Comparison of ENCODE assay signal across 10 cellular contexts in the genomic region with DNA sequence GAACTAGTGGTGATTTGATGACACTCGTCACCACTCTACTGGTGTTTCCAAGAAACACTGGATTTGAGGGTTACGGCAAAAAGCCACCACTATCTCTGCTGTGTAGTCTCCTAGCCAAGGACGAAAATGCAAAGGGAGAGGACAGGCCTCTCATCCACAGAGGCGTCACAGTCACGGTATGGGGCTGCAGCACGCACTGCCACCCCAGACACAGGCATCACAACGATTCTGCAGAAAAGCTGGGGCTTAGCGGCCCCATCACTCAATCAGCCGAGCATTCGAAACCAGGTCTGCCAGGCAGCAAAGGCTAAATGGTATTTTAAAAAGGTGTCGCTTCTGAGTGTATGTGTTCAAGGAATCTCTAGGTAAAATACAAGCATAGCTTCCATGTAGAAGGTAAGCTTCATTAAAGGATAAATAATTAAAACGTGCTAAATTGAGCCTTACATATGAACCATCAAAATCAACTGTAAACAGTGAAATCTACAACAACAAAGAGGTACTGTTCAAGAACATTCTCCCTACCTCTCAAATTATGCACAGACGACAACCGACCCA. TPM values are rescaled to one million over a fixed set of nuclear protein-coding genes. Genes with fewer than 3 reads are reported as not detected.
DNase-seq lines count a peak whose midpoint lies in the region; ATAC-seq and TF ChIP-seq lines count a peak whose summit lies in the region.
"Had no signal": no experiment of that assay in that cellular context is flagged by ENCODE, and none has a peak within 500 bp of the region (broad histone marks: within the 10 kb centered on the region; RNA-seq: fewer than 3 reads in every experiment).

No MANE protein-coding gene starts in this region.

- 70 to 78% (median 74%) methylated on average over 14 of the region's 14 CpGs for WGBS in spleen, 5 donors

- DNase-seq in NCI-H82 (lab: John Stamatoyannopoulos, UW) (peak; percentile 37), NCI-H82 treated with DMSO at 0.1 percent for 48 hours (lab: John Stamatoyannopoulos, UW; ENCODE audit: unreplicated experiment) (no peak), kidney tubule cell (ENCODE audit: low spot score) (peak; percentile 35), spleen (peak; percentile 20)
- DNase-seq in activated naive CD8-positive, alpha-beta T cell treated with anti-CD3 and anti-CD28 coated beads, Interleukin-2, amount 50 U/mL, for 24 hours = no peak
- DNase-seq in activated CD4-positive, alpha-beta T cell treated with anti-CD3 and anti-CD28 coated beads, Interleukin-2, amount 10 ng/mL, durations not matched to agents 24 days and 14 days = no peak
- DNase-seq: NCI-H2171 had no signal

- H3K27me3 ChIP-seq in spleen (replicated peaks in 1 of 7) = peaks cover 0 to 100% (median 92%) of the 10 kb centered on the region in 7 donors

- H3K9me3 ChIP-seq in spleen = peaks cover 0 to 3% (median 0%) of the 10 kb centered on the region in 8 donors

- no peak overlapping the region for H3K4me3 ChIP-seq in spleen

- H3K4me1 ChIP-seq in spleen = peaks cover 31 to 69% (median 49%) of the 10 kb centered on the region in 6 donors

- no peak for TF ChIP-seq POLR2A in spleen (IDR thresholded peaks at IDR 0.05)

- TF ChIP-seq CTCF in spleen (IDR thresholded peaks at IDR 0.05 in 8 of 11, conservative IDR thresholded peaks at IDR 0.05 in 3 of 11) = no peak

- H3K27me3 Mint-ChIP-seq in activated naive CD8-positive, alpha-beta T cell treated with anti-CD3 and anti-CD28 coated beads, Interleukin-2, amount 50 U/mL, for 24 hours = peaks cover 79% of the 10 kb centered on the region
- H3K27me3 Mint-ChIP-seq in activated CD4-positive, alpha-beta T cell treated with anti-CD3 and anti-CD28 coated beads, Interleukin-2, amount 10 ng/mL, durations not matched to agents 24 days and 14 days = peaks cover 81% of the 10 kb centered on the region

- H3K36me3 ChIP-seq in spleen = no peaks in the 10 kb centered on the region

- peaks cover 27% of the 10 kb centered on the region for H3K4me1 Mint-ChIP-seq in activated naive CD8-positive, alpha-beta T cell treated with anti-CD3 and anti-CD28 coated beads, Interleukin-2, amount 50 U/mL, for 24 hours
- peaks cover 22% of the 10 kb centered on the region for H3K4me1 Mint-ChIP-seq in activated CD4-positive, alpha-beta T cell treated with anti-CD3 and anti-CD28 coated beads, Interleukin-2, amount 10 ng/mL, durations not matched to agents 24 days and 14 days

- intact Hi-C loops in spleen (cut with DNase I; ENCODE audit: low total_unique reads) = no loop called here
- intact Hi-C loops in activated CD4-positive, alpha-beta T cell treated with anti-CD3 and anti-CD28 coated beads, Interleukin-2, amount 10 ng/mL, durations not matched to agents 24 days and 14 days (cut with micrococcal nuclease) = loop anchor here (10.0 kb wide), 1 partner anchor 481 kb away; no protein-coding TSS in a partner anchor

- ATAC-seq in activated naive CD8-positive, alpha-beta T cell treated with anti-CD3 and anti-CD28 coated beads, Interleukin-2, amount 50 U/mL, for 24 hours = no peak
- ATAC-seq in HG02610 (IDR thresholded peaks at IDR 0.05; ENCODE audit: unreplicated experiment) (no peak), GM18873 (IDR thresholded peaks at IDR 0.05; ENCODE audit: low FRiP score, unreplicated experiment) (no peak)

- H3K27ac Mint-ChIP-seq in activated naive CD8-positive, alpha-beta T cell treated with anti-CD3 and anti-CD28 coated beads, Interleukin-2, amount 50 U/mL, for 24 hours = no peak overlapping the region
- H3K27ac Mint-ChIP-seq in activated CD4-positive, alpha-beta T cell treated with anti-CD3 and anti-CD28 coated beads, Interleukin-2, amount 10 ng/mL, durations not matched to agents 24 days and 14 days = no peak overlapping the region

- peak overlapping the region; percentile 36 for H3K4me3 Mint-ChIP-seq in activated naive CD8-positive, alpha-beta T cell treated with anti-CD3 and anti-CD28 coated beads, Interleukin-2, amount 50 U/mL, for 24 hours
- H3K4me3 Mint-ChIP-seq in activated CD4-positive, alpha-beta T cell treated with anti-CD3 and anti-CD28 coated beads, Interleukin-2, amount 10 ng/mL, durations not matched to agents 24 days and 14 days = no peak overlapping the region

- H3K36me3 Mint-ChIP-seq in activated naive CD8-positive, alpha-beta T cell treated with anti-CD3 and anti-CD28 coated beads, Interleukin-2, amount 50 U/mL, for 24 hours (ENCODE audit: low read depth) = peaks cover 3% of the 10 kb centered on the region
- H3K36me3 Mint-ChIP-seq in activated CD4-positive, alpha-beta T cell treated with anti-CD3 and anti-CD28 coated beads, Interleukin-2, amount 10 ng/mL, durations not matched to agents 24 days and 14 days (ENCODE audit: low read depth) = peaks cover 6% of the 10 kb centered on the region

- H3K27ac ChIP-seq in spleen = no peak overlapping the region

- H3K9me3 Mint-ChIP-seq in activated naive CD8-positive, alpha-beta T cell treated with anti-CD3 and anti-CD28 coated beads, Interleukin-2, amount 50 U/mL, for 24 hours = no peaks in the 10 kb centered on the region
- H3K9me3 Mint-ChIP-seq in activated CD4-positive, alpha-beta T cell treated with anti-CD3 and anti-CD28 coated beads, Interleukin-2, amount 10 ng/mL, durations not matched to agents 24 days and 14 days = no peaks in the 10 kb centered on the region

RNA-seq across cellular contexts. Expression of a gene that starts 1.4 kb away (rescaled TPM):
- not detected for total RNA-seq in spleen
- under 1 TPM; 0.02 to 0.06 (median 0.06) TPM for polyA plus RNA-seq in spleen
- total RNA-seq in activated CD4-positive, alpha-beta T cell treated with anti-CD3 and anti-CD28 coated beads, Interleukin-2, amount 10 ng/mL, durations not matched to agents 24 days and 14 days = not detected in 2 replicates
- polyA plus RNA-seq: fibroblast of lung had no signal

Comparison
In these comparisons a context has a peak if more than half of its experiments do, and no peak if none do; other contexts are left out.
1. DNase-seq: peak in NCI-H82 (single experiment), kidney tubule cell (single experiment) and spleen (single experiment); none in NCI-H82 treated with DMSO at 0.1 percent for 48 hours (single experiment), activated naive CD8-positive, alpha-beta T cell treated with anti-CD3 and anti-CD28 coated beads, Interleukin-2, amount 50 U/mL, for 24 hours (single experiment) and activated CD4-positive, alpha-beta T cell treated with anti-CD3 and anti-CD28 coated beads, Interleukin-2, amount 10 ng/mL, durations not matched to agents 24 days and 14 days (single experiment).